In genomic region chr3:134802428-134803050, GRCh38 we compare ENCODE assay signal across 16 cellular contexts. TPM values are rescaled to one million over a fixed set of nuclear protein-coding genes. Genes with fewer than 3 reads are reported as not detected.
A peak's percentile ranks its signal among the peaks of the same experiment; 100 is the strongest.
DNase-seq lines count a peak whose midpoint lies in the region; ATAC-seq and TF ChIP-seq lines count a peak whose summit lies in the region.
"Had no signal": no experiment of that assay in that cellular context is flagged by ENCODE, and none has a peak within 500 bp of the region (broad histone marks: within the 10 kb centered on the region; RNA-seq: fewer than 3 reads in every experiment).

No MANE protein-coding gene starts in this region.

- H3K27ac ChIP-seq in lung (ENCODE audit: low read depth in 1 of 2, low read length in 1 of 2) (no peak overlapping the region), smooth muscle cell (ENCODE audit: low read depth) (no peak overlapping the region)
- H3K27ac ChIP-seq: hepatocyte had no signal

- no peak overlapping the region for H2AFZ ChIP-seq in smooth muscle cell (ENCODE audit: low read depth)
- H2AFZ ChIP-seq: GM23338, hepatocyte had no signal

- peaks cover 4% of the 10 kb centered on the region for H3K9me3 Mint-ChIP-seq in activated CD8-positive, alpha-beta memory T cell treated with anti-CD3 and anti-CD28 coated beads, Interleukin-2, amount 10 ng/mL, durations not matched to agents 7 days and 5 days (ENCODE audit: low read depth)
- H3K9me3 Mint-ChIP-seq: GM23338 had no signal

- peaks cover 32% of the 10 kb centered on the region for H3K4me1 Mint-ChIP-seq in activated CD8-positive, alpha-beta memory T cell treated with anti-CD3 and anti-CD28 coated beads, Interleukin-2, amount 10 ng/mL, durations not matched to agents 7 days and 5 days

- H3K27me3 Mint-ChIP-seq in activated CD8-positive, alpha-beta memory T cell treated with anti-CD3 and anti-CD28 coated beads, Interleukin-2, amount 10 ng/mL, durations not matched to agents 7 days and 5 days, result peaks cover 52% of the 10 kb centered on the region

- H3K36me3 ChIP-seq in lung (ENCODE audit: control insufficient read depth in 2 of 2, insufficient read depth in 2 of 2, low read length in 2 of 2), result no peaks in the 10 kb centered on the region
- no peaks in the 10 kb centered on the region for H3K36me3 ChIP-seq in smooth muscle cell (ENCODE audit: low read depth)

- H3K27ac Mint-ChIP-seq in activated CD8-positive, alpha-beta memory T cell treated with anti-CD3 and anti-CD28 coated beads, Interleukin-2, amount 10 ng/mL, durations not matched to agents 7 days and 5 days, result peak overlapping the region; percentile 79
- H3K27ac Mint-ChIP-seq: GM23338, progenitor cell of endocrine pancreas had no signal

- peak; percentile 45 for ATAC-seq in activated CD8-positive, alpha-beta memory T cell treated with anti-CD3 and anti-CD28 coated beads, Interleukin-2, amount 10 ng/mL, durations not matched to agents 7 days and 5 days
- ATAC-seq in GM21515 (IDR thresholded peaks at IDR 0.05; ENCODE audit: unreplicated experiment), result peak; percentile 3
- peak; percentile 3 for ATAC-seq in HG03521 (IDR thresholded peaks at IDR 0.05; ENCODE audit: unreplicated experiment)
- ATAC-seq in lung (ENCODE audit: insufficient read depth, low FRiP score), result no peak
- ATAC-seq: GM23338, left cardiac atrium had no signal

- CTCF ChIA-PET in activated CD8-positive, alpha-beta memory T cell treated with anti-CD3 and anti-CD28 coated beads, Interleukin-2, amount 10 ng/mL, durations not matched to agents 7 days and 5 days (lab: Charles Lee), result interaction anchor here (1.5 kb wide), 1 partner anchor 36 kb away, joined by 4 read pairs; no protein-coding TSS in a partner anchor

- no peaks in the 10 kb centered on the region for H3K27me3 ChIP-seq in lung (ENCODE audit: control insufficient read depth, insufficient read depth)
- peaks cover 12% of the 10 kb centered on the region for H3K27me3 ChIP-seq in smooth muscle cell (ENCODE audit: low read depth)

- H3K4me3 Mint-ChIP-seq in activated CD8-positive, alpha-beta memory T cell treated with anti-CD3 and anti-CD28 coated beads, Interleukin-2, amount 10 ng/mL, durations not matched to agents 7 days and 5 days, result peak overlapping the region; percentile 32
- H3K4me3 Mint-ChIP-seq: GM23338 had no signal

- 48 to 59% methylated on average over 2 of the region's 2 CpGs for WGBS in lung, 2 donors
- WGBS in smooth muscle cell (ENCODE audit: low lambda C conversion rate), result 38% methylated on average over 2 of the region's 2 CpGs

- H4K20me1 ChIP-seq in smooth muscle cell (ENCODE audit: low read depth), result no peaks in the 10 kb centered on the region

- H3F3A ChIP-seq in smooth muscle cell (ENCODE audit: low read depth), result no peaks in the 10 kb centered on the region

- H3K9me3 ChIP-seq in lung (ENCODE audit: control insufficient read depth in 2 of 2, insufficient read depth in 1 of 2, low read length in 1 of 2) (no peaks in the 10 kb centered on the region), smooth muscle cell (replicated peaks; ENCODE audit: low read depth) (no peaks in the 10 kb centered on the region)

- H3K4me1 ChIP-seq in lung (ENCODE audit: control insufficient read depth in 2 of 2, insufficient read depth in 2 of 2, low read length in 2 of 2), result no peaks in the 10 kb centered on the region
- no peaks in the 10 kb centered on the region for H3K4me1 ChIP-seq in smooth muscle cell (ENCODE audit: low read depth)

- H3K36me3 Mint-ChIP-seq in activated CD8-positive, alpha-beta memory T cell treated with anti-CD3 and anti-CD28 coated beads, Interleukin-2, amount 10 ng/mL, durations not matched to agents 7 days and 5 days, result peaks cover 8% of the 10 kb centered on the region

- H3K79me2 ChIP-seq in smooth muscle cell (ENCODE audit: low read depth), result no peaks in the 10 kb centered on the region
- H3K79me2 ChIP-seq: hepatocyte had no signal

- DNase-seq in activated CD8-positive, alpha-beta memory T cell treated with anti-CD3 and anti-CD28 coated beads, Interleukin-2, amount 10 ng/mL, durations not matched to agents 7 days and 5 days, result no peak
- DNase-seq in activated CD8-positive, alpha-beta memory T cell treated with anti-CD3 and anti-CD28 coated beads for 24 hours, result no peak
- DNase-seq in lung (ENCODE audit: low spot score) (peak; percentile 7), retina (no peak), 8988T (no peak), smooth muscle cell (lab: John Stamatoyannopoulos, UW; ENCODE audit: unreplicated experiment) (no peak)
- DNase-seq: activated CD8-positive, alpha-beta memory T cell treated with anti-CD3 and anti-CD28 coated beads, Interleukin-2, amount 50 U/mL, for 4 hours; anterior cingulate cortex; left cardiac atrium; NCI-H2029 treated with DMSO at 0.1 percent for 48 hours; SHP77 treated with DMSO at 0.1 percent for 48 hours had no signal

- no peak overlapping the region for H3K4me2 ChIP-seq in smooth muscle cell
- H3K4me2 ChIP-seq: GM23338, hepatocyte had no signal

- H3K9ac ChIP-seq in smooth muscle cell (ENCODE audit: low read depth), result no peak overlapping the region

- no peak overlapping the region for H3K4me3 ChIP-seq in lung
- H3K4me3 ChIP-seq in smooth muscle cell, result no peak overlapping the region
- H3K4me3 ChIP-seq: GM23338, hepatocyte had no signal

- TF ChIP-seq CTCF in lung (IDR thresholded peaks at IDR 0.05; ENCODE audit: control extremely low read depth, extremely low read depth) (no peak), smooth muscle cell (IDR thresholded peaks at IDR 0.05; ENCODE audit: borderline replicate concordance, insufficient read depth, poor library complexity, severe bottlenecking) (no peak)

RNA-seq across cellular contexts. Expression of gene EPHB1, which starts 7.5 kb away (rescaled TPM):
- 1 to 10 TPM in 1 of 2 experiments, under 1 TPM in 1; 0.35 to 2.2 TPM for total RNA-seq in activated CD8-positive, alpha-beta memory T cell treated with anti-CD3 and anti-CD28 coated beads, Interleukin-2, amount 10 ng/mL, durations not matched to agents 7 days and 5 days
- 1 to 10 TPM; 2.1 to 6.3 TPM for total RNA-seq in lung
- polyA plus RNA-seq in lung, result 1 to 10 TPM in 1 of 2 donors, under 1 TPM in 1; 0.30 to 2.0 TPM
- 2.6 and 2.9 TPM in 2 replicates for total RNA-seq in smooth muscle cell
- 1.8 and 2.5 TPM in 2 replicates for polyA plus RNA-seq in smooth muscle cell
